ENCODE assay signal across 12 cellular contexts in genomic region chr11:32071811-32072210, GRCh38. TPM values are rescaled to one million over a fixed set of nuclear protein-coding genes. Genes with fewer than 3 reads are reported as not detected.
DNase-seq lines count a peak whose midpoint lies in the region; ATAC-seq and TF ChIP-seq lines count a peak whose summit lies in the region.
"Had no signal": no experiment of that assay in that cellular context is flagged by ENCODE, and none has a peak within 500 bp of the region (broad histone marks: within the 10 kb centered on the region; RNA-seq: fewer than 3 reads in every experiment).

No MANE protein-coding gene starts in this region.

- TF ChIP-seq CTCF in 22Rv1 (IDR thresholded peaks at IDR 0.05) (peak; percentile 57), VCaP (conservative IDR thresholded peaks at IDR 0.05) (peak; percentile 49)

- H3K4me3 ChIP-seq in H7 (ENCODE audit: insufficient read depth, low read depth, low read length), result no peak overlapping the region
- H3K4me3 ChIP-seq: transverse colon had no signal

- POLR2A ChIA-PET in activated CD4-positive, alpha-beta T cell treated with anti-CD3 and anti-CD28 coated beads, Interleukin-2, amount 10 ng/mL, durations not matched to agents 7 days and 5 days (lab: Charles Lee), result interaction anchor here (0.7 kb wide), 1 partner anchor 10 kb away, joined by 3 read pairs; no protein-coding TSS in a partner anchor

- CTCF ChIA-PET in activated CD4-positive, alpha-beta T cell treated with anti-CD3 and anti-CD28 coated beads, Interleukin-2, amount 10 ng/mL, durations not matched to agents 7 days and 5 days (lab: Charles Lee), result interaction anchor here (0.6 kb wide), 1 partner anchor 577 kb away, joined by 3 read pairs; no protein-coding TSS in a partner anchor

- no peaks in the 10 kb centered on the region for H3K9me3 Mint-ChIP-seq in activated CD4-positive, alpha-beta T cell treated with anti-CD3 and anti-CD28 coated beads, Interleukin-2, amount 10 ng/mL, durations not matched to agents 7 days and 5 days

- DNase-seq in H7, result peak; percentile 30
- peak; percentile 75 for DNase-seq in iris pigment epithelial cell (ENCODE audit: low read depth)
- DNase-seq in activated CD4-positive, alpha-beta T cell treated with anti-CD3 and anti-CD28 coated beads, Interleukin-2, amount 10 ng/mL, durations not matched to agents 7 days and 5 days, result no peak
- no peak for DNase-seq in NCI-H1417 treated with DMSO at 0.1 percent for 48 hours (lab: John Stamatoyannopoulos, UW)
- no peak for DNase-seq in cortex of kidney (lab: John Stamatoyannopoulos, UW)
- DNase-seq: activated CD8-positive, alpha-beta memory T cell treated with anti-CD3 and anti-CD28 coated beads, Interleukin-2, amount 10 ng/mL, durations not matched to agents 7 days and 5 days; CD8-positive, alpha-beta memory T cell; NCI-H1694; transverse colon had no signal

- no peak for ATAC-seq in HG02588 (IDR thresholded peaks at IDR 0.05; ENCODE audit: unreplicated experiment)
- ATAC-seq: activated CD8-positive, alpha-beta memory T cell treated with anti-CD3 and anti-CD28 coated beads, Interleukin-2, amount 10 ng/mL, durations not matched to agents 7 days and 5 days had no signal

- no peaks in the 10 kb centered on the region for H3K36me3 Mint-ChIP-seq in activated CD4-positive, alpha-beta T cell treated with anti-CD3 and anti-CD28 coated beads, Interleukin-2, amount 10 ng/mL, durations not matched to agents 7 days and 5 days (ENCODE audit: low read depth)
- H3K36me3 Mint-ChIP-seq: activated CD8-positive, alpha-beta memory T cell treated with anti-CD3 and anti-CD28 coated beads, Interleukin-2, amount 10 ng/mL, durations not matched to agents 7 days and 5 days had no signal

- H3K4me1 Mint-ChIP-seq in activated CD4-positive, alpha-beta T cell treated with anti-CD3 and anti-CD28 coated beads, Interleukin-2, amount 10 ng/mL, durations not matched to agents 7 days and 5 days, result no peaks in the 10 kb centered on the region
- H3K4me1 Mint-ChIP-seq: activated CD8-positive, alpha-beta memory T cell treated with anti-CD3 and anti-CD28 coated beads, Interleukin-2, amount 10 ng/mL, durations not matched to agents 7 days and 5 days; CD8-positive, alpha-beta memory T cell had no signal

- H3K27ac ChIP-seq in 22Rv1 (no peak overlapping the region), VCaP (no peak overlapping the region)
- H3K27ac ChIP-seq: transverse colon had no signal

- H3K27ac Mint-ChIP-seq in activated CD4-positive, alpha-beta T cell treated with anti-CD3 and anti-CD28 coated beads, Interleukin-2, amount 10 ng/mL, durations not matched to agents 7 days and 5 days, result no peak overlapping the region
- H3K27ac Mint-ChIP-seq: activated CD8-positive, alpha-beta memory T cell treated with anti-CD3 and anti-CD28 coated beads, Interleukin-2, amount 10 ng/mL, durations not matched to agents 7 days and 5 days; CD8-positive, alpha-beta memory T cell had no signal

- H3K36me3 ChIP-seq in H7 (replicated peaks; ENCODE audit: control insufficient read depth, insufficient read depth, low read length), result no peaks in the 10 kb centered on the region
- H3K36me3 ChIP-seq: transverse colon had no signal

- H3K4me3 Mint-ChIP-seq in activated CD4-positive, alpha-beta T cell treated with anti-CD3 and anti-CD28 coated beads, Interleukin-2, amount 10 ng/mL, durations not matched to agents 7 days and 5 days, result no peak overlapping the region
- H3K4me3 Mint-ChIP-seq: activated CD8-positive, alpha-beta memory T cell treated with anti-CD3 and anti-CD28 coated beads, Interleukin-2, amount 10 ng/mL, durations not matched to agents 7 days and 5 days; CD8-positive, alpha-beta memory T cell had no signal

- no peaks in the 10 kb centered on the region for H3K27me3 ChIP-seq in H7 (ENCODE audit: control insufficient read depth, insufficient read depth, low read length)

- peaks cover 17% of the 10 kb centered on the region for H3K27me3 Mint-ChIP-seq in activated CD4-positive, alpha-beta T cell treated with anti-CD3 and anti-CD28 coated beads, Interleukin-2, amount 10 ng/mL, durations not matched to agents 7 days and 5 days

RNA-seq across cellular contexts. Expression of gene RCN1, which starts 19.1 kb away (rescaled TPM):
- total RNA-seq in H7 (2014; rRNA removed; shearing (Covaris generic)), result 84.2 and 104 TPM in 2 replicates
- 10 to 100 TPM; 16.8 to 17.4 TPM for total RNA-seq in activated CD4-positive, alpha-beta T cell treated with anti-CD3 and anti-CD28 coated beads, Interleukin-2, amount 10 ng/mL, durations not matched to agents 7 days and 5 days

Comparison
In these comparisons a context has a peak if more than half of its experiments do, and no peak if none do; other contexts are left out.
1. DNase-seq: peak in H7 (single experiment) and iris pigment epithelial cell (single experiment); none in activated CD4-positive, alpha-beta T cell treated with anti-CD3 and anti-CD28 coated beads, Interleukin-2, amount 10 ng/mL, durations not matched to agents 7 days and 5 days (single experiment), NCI-H1417 treated with DMSO at 0.1 percent for 48 hours (single experiment) and cortex of kidney (single experiment).